ENCODE assay signal across 1 cellular context in genomic region chr9:79613145-79613544, GRCh38.
TF ChIP-seq lines count a peak whose summit lies in the region.

No MANE protein-coding gene starts in this region.

TF ChIP-seq in IMR-90, 13 proteins besides CTCF, POLR2A, EP300 and RAD21:
- TF ChIP-seq MAZ (IDR thresholded peaks at IDR 0.05; ENCODE audit: borderline replicate concordance, low read depth, low read length), result no peak
- no peak for TF ChIP-seq RCOR1 (IDR thresholded peaks at IDR 0.05; ENCODE audit: insufficient replicate concordance, low read length)
- TF ChIP-seq SMC3 (IDR thresholded peaks at IDR 0.05; ENCODE audit: low read depth, low read length), result no peak
- TF ChIP-seq CHD1 (IDR thresholded peaks at IDR 0.05; ENCODE audit: low read depth, low read length), result no peak
- TF ChIP-seq ELK1 (IDR thresholded peaks at IDR 0.05; ENCODE audit: borderline replicate concordance, low read depth, low read length), result no peak
- no peak for TF ChIP-seq FOS (IDR thresholded peaks at IDR 0.05; ENCODE audit: low read depth, low read length)
- TF ChIP-seq MAFK (IDR thresholded peaks at IDR 0.05; ENCODE audit: low read depth, low read length), result no peak
- no peak for TF ChIP-seq USF2 (IDR thresholded peaks at IDR 0.05; ENCODE audit: low read depth, low read length)
- no peak for TF ChIP-seq RFX5 (IDR thresholded peaks at IDR 0.05; ENCODE audit: low read depth, low read length)
- TF ChIP-seq MXI1 (IDR thresholded peaks at IDR 0.05; ENCODE audit: borderline replicate concordance, low read depth, low read length), result no peak
- TF ChIP-seq CEBPB (IDR thresholded peaks at IDR 0.05; ENCODE audit: low read depth, low read length), result no peak
- no peak for TF ChIP-seq BHLHE40 (IDR thresholded peaks at IDR 0.05; ENCODE audit: low read depth, low read length)
- TF ChIP-seq NFE2L2 (IDR thresholded peaks at IDR 0.05; ENCODE audit: low read depth, low read length), result no peak
